8 cellular contexts compared by ENCODE assay signal in genomic region chr2:67215214-67215613, GRCh38.
DNase-seq lines count a peak whose midpoint lies in the region; ATAC-seq, FAIRE-seq and TF ChIP-seq lines count a peak whose summit lies in the region.

No MANE protein-coding gene starts in this region.

- H3K4me3 ChIP-seq in bronchial epithelial cell (ENCODE audit: low read depth, low read length) = no peak overlapping the region

- TF ChIP-seq CTCF in bronchial epithelial cell (IDR thresholded peaks at IDR 0.05; ENCODE audit: insufficient read depth, low read length, severe bottlenecking) = peak; percentile 85

- peak; percentile 68 for FAIRE-seq in bronchial epithelial cell (lab: Jason Lieb, UNC)

- ATAC-seq in GM21526 (IDR thresholded peaks at IDR 0.05; ENCODE audit: low FRiP score, unreplicated experiment) (no peak), HG03045 (IDR thresholded peaks at IDR 0.05; ENCODE audit: unreplicated experiment) (no peak), HG02678 (IDR thresholded peaks at IDR 0.05; ENCODE audit: unreplicated experiment) (no peak)

- no peaks in the 10 kb centered on the region for H3K36me3 ChIP-seq in bronchial epithelial cell (ENCODE audit: control insufficient read depth, insufficient read depth, low read length)

- DNase-seq in Daoy (ENCODE audit: low read depth) (peak; percentile 73), NCI-H1436 treated with DMSO at 0.1 percent for 48 hours (lab: John Stamatoyannopoulos, UW) (peak; percentile 53), bronchial epithelial cell (ENCODE audit: low read depth) (peak; percentile 58), mucosa of gallbladder (ENCODE audit: low spot score) (peak; percentile 37), DMS79 treated with DMSO at 0.1 percent for 48 hours (lab: John Stamatoyannopoulos, UW) (no peak)

- H3K27me3 ChIP-seq in bronchial epithelial cell (ENCODE audit: control insufficient read depth, insufficient read depth, low read length) = no peaks in the 10 kb centered on the region
